Comparison of ENCODE assay signal across 8 cellular contexts in genomic region chr1:18954270-18955071, GRCh38. TPM values are rescaled to one million over a fixed set of nuclear protein-coding genes. Genes with fewer than 3 reads are reported as not detected.
DNase-seq lines count a peak whose midpoint lies in the region; ATAC-seq and TF ChIP-seq lines count a peak whose summit lies in the region.

No MANE protein-coding gene starts in this region.

- peaks cover 26% of the 10 kb centered on the region for H3K27me3 Mint-ChIP-seq in activated naive CD4-positive, alpha-beta T cell treated with anti-CD3 and anti-CD28 coated beads, Interleukin-2, amount 10 ng/mL, durations not matched to agents 7 days and 5 days

- H3K36me3 ChIP-seq in mammary epithelial cell (ENCODE audit: insufficient read depth, low read length) (peaks cover 2% of the 10 kb centered on the region), upper lobe of right lung (no peaks in the 10 kb centered on the region)

- ATAC-seq in upper lobe of right lung (no peak), GM21381 (IDR thresholded peaks at IDR 0.05; ENCODE audit: unreplicated experiment) (no peak)

- H3K27ac ChIP-seq in mammary epithelial cell (ENCODE audit: insufficient read depth, low read depth, low read length) (peak overlapping the region; percentile 92), upper lobe of right lung (peak overlapping the region; percentile 69)

- in situ Hi-C loops in mammary epithelial cell (cut with MboI; ENCODE audit: low sequenced_read_pairs in 2 of 2): loop anchor here in 1 of 2 donors (10.0 kb wide), 1 partner anchor 50 kb away; the partner anchor contains the start of gene ALDH4A1

- H3K27ac Mint-ChIP-seq in activated naive CD4-positive, alpha-beta T cell treated with anti-CD3 and anti-CD28 coated beads, Interleukin-2, amount 10 ng/mL, durations not matched to agents 7 days and 5 days: no peak overlapping the region

- H3K4me1 Mint-ChIP-seq in activated naive CD4-positive, alpha-beta T cell treated with anti-CD3 and anti-CD28 coated beads, Interleukin-2, amount 10 ng/mL, durations not matched to agents 7 days and 5 days: peaks cover 80% of the 10 kb centered on the region

- H3K4me3 ChIP-seq in mammary epithelial cell (replicated peaks in 1 of 3; ENCODE audit: insufficient read depth in 1 of 3, low read depth in 2 of 3, low read length in 3 of 3) (peak overlapping the region; percentile 56 to 93 (median 88)), upper lobe of right lung (peak overlapping the region; percentile 79)

- H3K9ac ChIP-seq in mammary epithelial cell (ENCODE audit: insufficient read depth, low read length): peak overlapping the region; percentile 77

- H3K27me3 ChIP-seq in mammary epithelial cell (ENCODE audit: insufficient read depth, low read length) (no peaks in the 10 kb centered on the region), upper lobe of right lung (no peaks in the 10 kb centered on the region)

- H3K4me2 ChIP-seq in mammary epithelial cell (ENCODE audit: insufficient read depth, low read depth, low read length): peak overlapping the region; percentile 96

- H3K4me1 ChIP-seq in mammary epithelial cell (ENCODE audit: insufficient read depth, low read length) (peaks cover 54% of the 10 kb centered on the region), upper lobe of right lung (peaks cover 61% of the 10 kb centered on the region)

- peaks cover 3% of the 10 kb centered on the region for H4K20me1 ChIP-seq in mammary epithelial cell (ENCODE audit: insufficient read depth, low read length)

- no peak for DNase-seq in activated naive CD4-positive, alpha-beta T cell treated with anti-CD3 and anti-CD28 coated beads, Interleukin-2, amount 10 ng/mL, durations not matched to agents 7 days and 5 days
- no peak for DNase-seq in activated naive CD4-positive, alpha-beta T cell (lab: John Stamatoyannopoulos, UW)
- DNase-seq in mammary epithelial cell (peak; percentile 23), medulla oblongata (ENCODE audit: extremely low spot score) (peak; percentile 68), upper lobe of right lung (no peak), amygdala (lab: John Stamatoyannopoulos, UW) (no peak)
- no peak for DNase-seq in stimulated activated CD8-positive, alpha-beta memory T cell treated with anti-CD3 and anti-CD28 coated beads, Interleukin-4, amount 100 ng/mL, for 48 hours

- CTCF ChIA-PET in activated naive CD4-positive, alpha-beta T cell treated with anti-CD3 and anti-CD28 coated beads, Interleukin-2, amount 10 ng/mL, durations not matched to agents 7 days and 5 days (lab: Charles Lee): interaction anchor here (0.8 to 4.3 kb wide), 4 partner anchors 27 to 46 kb away, joined by 3 to 14 read pairs (median 4); no protein-coding TSS in a partner anchor
- CTCF ChIA-PET in mammary epithelial cell (lab: Charles Lee; ENCODE audit: low non-redundant PET): no interaction called here

- peak overlapping the region; percentile 83 for H3K4me3 Mint-ChIP-seq in activated naive CD4-positive, alpha-beta T cell treated with anti-CD3 and anti-CD28 coated beads, Interleukin-2, amount 10 ng/mL, durations not matched to agents 7 days and 5 days

- no TSS peak for BruUV-seq in mammary epithelial cell (replicated peaks; lab: Mats Ljungman, UMichigan)

- WGBS in mammary epithelial cell (ENCODE audit: low coverage, missing lambda C conversion rate): 0% methylated on average over 7 of the region's 7 CpGs

- H3K9me3 ChIP-seq in mammary epithelial cell (replicated peaks; ENCODE audit: insufficient read depth, low read length): no peaks in the 10 kb centered on the region
- H3K9me3 ChIP-seq in upper lobe of right lung: no peaks in the 10 kb centered on the region

- intact Hi-C loops in mammary epithelial cell (cut with micrococcal nuclease) (loop anchor here (1.0 to 2.0 kb wide), 5 partner anchors 28 to 121 kb away; partner anchors contain the start of gene ALDH4A1), upper lobe of right lung (cut with DNase I) (no loop called here)

- no peaks in the 10 kb centered on the region for H3K9me3 Mint-ChIP-seq in activated naive CD4-positive, alpha-beta T cell treated with anti-CD3 and anti-CD28 coated beads, Interleukin-2, amount 10 ng/mL, durations not matched to agents 7 days and 5 days

- dilution Hi-C loops in mammary epithelial cell (cut with HindIII; ENCODE audit: low sequenced_read_pairs): loop anchor here (5.0 kb wide), 2 partner anchors 48 to 52 kb away; partner anchors contain the start of gene ALDH4A1

- TF ChIP-seq CTCF in mammary epithelial cell (conservative IDR thresholded peaks at IDR 0.05 in 1 of 2, IDR thresholded peaks at IDR 0.05 in 1 of 2; ENCODE audit: extremely low read depth in 1 of 2, insufficient read depth in 1 of 2, low read depth in 1 of 2, low read length in 2 of 2): no peak
- no peak for TF ChIP-seq CTCF in upper lobe of right lung (IDR thresholded peaks at IDR 0.05)

- H2AFZ ChIP-seq in mammary epithelial cell (ENCODE audit: low read depth, low read length): no peak overlapping the region

- H3K36me3 Mint-ChIP-seq in activated naive CD4-positive, alpha-beta T cell treated with anti-CD3 and anti-CD28 coated beads, Interleukin-2, amount 10 ng/mL, durations not matched to agents 7 days and 5 days: peaks cover 16% of the 10 kb centered on the region

- peaks cover 70% of the 10 kb centered on the region for H3K79me2 ChIP-seq in mammary epithelial cell (ENCODE audit: insufficient read depth, low read length)

RNA-seq across cellular contexts. Expression of gene IFFO2, which starts 2.0 kb away (rescaled TPM):
- 100 to 1,000 TPM in 1 of 2 donors, 10 to 100 TPM in 1; 94.8 to 304 TPM for total RNA-seq in mammary epithelial cell
- polyA plus RNA-seq in mammary epithelial cell: 66.9 TPM
- 116 TPM for polyA minus RNA-seq in mammary epithelial cell
- total RNA-seq in upper lobe of right lung: 15.4 TPM

RNA-seq across cellular contexts. Expression of gene ALDH4A1, which starts 52.1 kb away (rescaled TPM):
- total RNA-seq in mammary epithelial cell (10 to 100 TPM; 24.0 to 41.4 TPM), upper lobe of right lung (11.8 TPM)
- 35.3 TPM for polyA plus RNA-seq in mammary epithelial cell
- polyA minus RNA-seq in mammary epithelial cell: 24.8 TPM

Comparison
In these comparisons a context has a peak if more than half of its experiments do, and no peak if none do; other contexts are left out.
1. DNase-seq: peak in mammary epithelial cell (single experiment) and medulla oblongata (single experiment); none in activated naive CD4-positive, alpha-beta T cell treated with anti-CD3 and anti-CD28 coated beads, Interleukin-2, amount 10 ng/mL, durations not matched to agents 7 days and 5 days (single experiment), activated naive CD4-positive, alpha-beta T cell (0 of 4), upper lobe of right lung (single experiment), stimulated activated CD8-positive, alpha-beta memory T cell treated with anti-CD3 and anti-CD28 coated beads, Interleukin-4, amount 100 ng/mL, for 48 hours (single experiment) and amygdala (0 of 56).